Comparison of ENCODE assay signal across 21 cellular contexts in the genomic region with DNA sequence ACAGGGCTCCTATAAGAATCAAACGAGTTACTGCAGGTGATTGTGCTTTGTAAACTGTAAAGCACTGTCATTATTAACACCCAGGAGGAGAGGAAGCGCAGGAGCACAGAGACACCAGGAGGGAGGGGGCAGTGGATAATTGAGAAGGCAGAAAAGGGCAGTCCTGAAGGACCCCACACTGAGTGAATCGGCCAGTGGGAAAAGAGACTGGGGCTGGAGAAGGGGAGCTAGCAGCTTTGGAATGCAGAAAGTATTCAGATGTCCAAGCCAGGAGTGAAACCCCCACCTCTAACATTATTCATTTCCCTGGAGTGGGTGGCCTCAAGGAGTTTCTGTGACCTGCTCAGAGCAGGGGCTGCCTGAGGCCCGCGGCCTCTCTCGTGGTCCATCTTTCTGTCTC.
"Had no signal": no experiment of that assay in that cellular context is flagged by ENCODE, and none has a peak within 500 bp of the region (broad histone marks: within the 10 kb centered on the region; RNA-seq: fewer than 3 reads in every experiment).

No MANE protein-coding gene starts in this region.

- H3K4me3 ChIP-seq: lower lobe of right lung, right lobe of liver, skin epidermis, transverse colon, vagina had no signal

- H3K9me3 Mint-ChIP-seq: activated CD4-positive, alpha-beta memory T cell treated with anti-CD3 and anti-CD28 coated beads, Interleukin-2, amount 10 ng/mL, durations not matched to agents 7 days and 5 days; activated naive CD4-positive, alpha-beta T cell treated with anti-CD3 and anti-CD28 coated beads for 36 hours; activated naive CD8-positive, alpha-beta T cell treated with anti-CD3 and anti-CD28 coated beads, Interleukin-2, amount 10 ng/mL, durations not matched to agents 7 days and 5 days; activated T-cell treated with anti-CD3 and anti-CD28 coated beads, Interleukin-2, amount 50 U/mL, for 72 hours; naive thymus-derived CD8-positive, alpha-beta T cell; stimulated activated naive B cell treated with anti-CD40 and anti-IgM and Interleukin-4, amounts not matched to agents 10 μg/mL and 1 μg/mL and 100 μg/mL, for 72 hours had no signal

- DNase-seq: activated CD4-positive, alpha-beta memory T cell treated with anti-CD3 and anti-CD28 coated beads, Interleukin-2, amount 10 ng/mL, durations not matched to agents 7 days and 5 days; activated CD4-positive, alpha-beta T cell treated with anti-CD3 and anti-CD28 coated beads for 48 hours; activated effector memory CD4-positive, alpha-beta T cell treated with Interleukin-2 at 50 U/mL for 16 hours; activated naive CD4-positive, alpha-beta T cell treated with anti-CD3 and anti-CD28 coated beads for 36 hours; activated naive CD8-positive, alpha-beta T cell treated with anti-CD3 and anti-CD28 coated beads, Interleukin-2, amount 10 ng/mL, durations not matched to agents 7 days and 5 days; activated T-cell treated with anti-CD3 and anti-CD28 coated beads, Interleukin-2, amount 50 U/mL, for 72 hours; amniotic stem cell; cerebellar nuclear complex; effector CD8-positive, alpha-beta T cell; foreskin keratinocyte; kidney; lower lobe of right lung; naive thymus-derived CD8-positive, alpha-beta T cell; nucleus accumbens; right lobe of liver; stimulated activated naive B cell treated with anti-CD40 and anti-IgM and Interleukin-4, amounts not matched to agents 10 μg/mL and 1 μg/mL and 100 μg/mL, for 72 hours; T1000; transverse colon had no signal

- H3K4me1 ChIP-seq: foreskin keratinocyte had no signal

- H3K36me3 ChIP-seq: lower lobe of right lung, right lobe of liver, transverse colon, vagina had no signal

- H3K36me3 Mint-ChIP-seq: activated naive CD8-positive, alpha-beta T cell treated with anti-CD3 and anti-CD28 coated beads, Interleukin-2, amount 10 ng/mL, durations not matched to agents 7 days and 5 days; naive thymus-derived CD8-positive, alpha-beta T cell; stimulated activated naive B cell treated with anti-CD40 and anti-IgM and Interleukin-4, amounts not matched to agents 10 μg/mL and 1 μg/mL and 100 μg/mL, for 72 hours had no signal

- FAIRE-seq: kidney had no signal

- H3K27ac ChIP-seq: foreskin keratinocyte, right lobe of liver, skin epidermis, transverse colon, vagina had no signal

- H3K4me3 Mint-ChIP-seq: activated CD4-positive, alpha-beta memory T cell treated with anti-CD3 and anti-CD28 coated beads, Interleukin-2, amount 10 ng/mL, durations not matched to agents 7 days and 5 days; activated naive CD4-positive, alpha-beta T cell treated with anti-CD3 and anti-CD28 coated beads for 36 hours; activated naive CD8-positive, alpha-beta T cell treated with anti-CD3 and anti-CD28 coated beads, Interleukin-2, amount 10 ng/mL, durations not matched to agents 7 days and 5 days; activated T-cell treated with anti-CD3 and anti-CD28 coated beads, Interleukin-2, amount 50 U/mL, for 72 hours; naive thymus-derived CD8-positive, alpha-beta T cell; stimulated activated naive B cell treated with anti-CD40 and anti-IgM and Interleukin-4, amounts not matched to agents 10 μg/mL and 1 μg/mL and 100 μg/mL, for 72 hours had no signal

- H3K4me1 Mint-ChIP-seq: activated CD4-positive, alpha-beta memory T cell treated with anti-CD3 and anti-CD28 coated beads, Interleukin-2, amount 10 ng/mL, durations not matched to agents 7 days and 5 days; activated naive CD8-positive, alpha-beta T cell treated with anti-CD3 and anti-CD28 coated beads, Interleukin-2, amount 10 ng/mL, durations not matched to agents 7 days and 5 days; stimulated activated naive B cell treated with anti-CD40 and anti-IgM and Interleukin-4, amounts not matched to agents 10 μg/mL and 1 μg/mL and 100 μg/mL, for 72 hours had no signal

- H3K9me3 ChIP-seq: lower lobe of right lung, right lobe of liver, transverse colon, vagina had no signal

- ATAC-seq: activated T-cell treated with anti-CD3 and anti-CD28 coated beads, Interleukin-2, amount 50 U/mL, for 72 hours; foreskin keratinocyte; left lobe of liver; lower lobe of right lung; naive thymus-derived CD8-positive, alpha-beta T cell; right lobe of liver; stimulated activated naive B cell treated with anti-CD40 and anti-IgM and Interleukin-4, amounts not matched to agents 10 μg/mL and 1 μg/mL and 100 μg/mL, for 72 hours had no signal

- H3K27ac Mint-ChIP-seq: activated CD4-positive, alpha-beta memory T cell treated with anti-CD3 and anti-CD28 coated beads, Interleukin-2, amount 10 ng/mL, durations not matched to agents 7 days and 5 days; activated naive CD4-positive, alpha-beta T cell treated with anti-CD3 and anti-CD28 coated beads for 36 hours; activated naive CD8-positive, alpha-beta T cell treated with anti-CD3 and anti-CD28 coated beads, Interleukin-2, amount 10 ng/mL, durations not matched to agents 7 days and 5 days; activated T-cell treated with anti-CD3 and anti-CD28 coated beads, Interleukin-2, amount 50 U/mL, for 72 hours; stimulated activated naive B cell treated with anti-CD40 and anti-IgM and Interleukin-4, amounts not matched to agents 10 μg/mL and 1 μg/mL and 100 μg/mL, for 72 hours had no signal
